In the genomic region with DNA sequence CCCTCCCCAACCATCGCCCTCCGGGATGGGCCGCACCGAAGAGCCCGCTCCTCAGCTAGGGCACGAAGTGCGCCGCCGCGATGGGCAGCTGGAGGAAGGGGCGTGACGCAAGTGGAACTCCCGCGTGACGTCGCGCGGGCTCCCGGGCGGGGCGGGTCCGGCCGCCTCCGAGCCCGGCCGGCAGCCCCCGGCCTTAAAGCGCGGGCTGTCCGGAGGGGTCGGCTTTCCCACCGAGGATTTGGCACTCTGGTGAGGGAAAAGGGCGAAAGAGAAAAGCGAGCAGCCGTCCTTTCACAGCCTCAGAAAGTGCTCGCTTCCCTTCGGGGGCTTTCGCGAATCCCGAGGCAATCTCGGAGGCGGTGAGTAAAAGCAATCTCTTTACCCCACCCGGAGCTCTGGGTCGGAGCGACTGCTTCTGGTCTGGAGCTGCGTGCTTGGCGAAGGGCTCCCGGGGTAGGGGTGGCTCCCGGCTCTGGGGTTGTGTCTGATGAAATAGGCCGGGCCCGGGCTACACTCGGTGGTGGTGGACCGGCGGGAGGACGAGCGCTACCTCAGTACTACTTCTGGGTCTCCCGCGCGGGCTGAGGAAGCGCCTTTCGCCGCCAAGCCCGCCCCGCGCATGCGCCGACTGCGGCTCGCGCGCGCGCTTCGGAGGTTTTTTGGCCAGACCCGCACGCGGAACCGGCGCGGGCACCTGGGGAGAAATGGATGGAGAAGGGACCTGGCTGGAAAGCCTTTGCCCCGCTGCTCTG, we compare ENCODE assay signal across 8 cellular contexts. TPM values are rescaled to one million over a fixed set of nuclear protein-coding genes. Genes with fewer than 3 reads are reported as not detected.
DNase-seq lines count a peak whose midpoint lies in the region; ATAC-seq and TF ChIP-seq lines count a peak whose summit lies in the region.

TSS of gene RBBP8 (plus strand) at position 123 of the 752 bp plus-strand sequence. CDS start 3,524 bp downstream, outside the sequence.

- CTCF ChIA-PET in HEK293T (lab: Yijun Ruan, JAX) = interaction anchor here (0.6 kb wide), 2 partner anchors 9 to 87 kb away, joined by 4 read pairs; no protein-coding TSS in a partner anchor

- DNase-seq in GM04504 (ENCODE audit: low read depth) = peak; percentile 40
- DNase-seq in HEK293T (ENCODE audit: extremely low spot score) = peak; percentile 90
- peak; percentile 69 for DNase-seq in MV-4-11 (lab: John Stamatoyannopoulos, UW)
- peak; percentile 83 for DNase-seq in globus pallidus (ENCODE audit: low spot score)
- DNase-seq in omental fat pad (ENCODE audit: low spot score) = peak; percentile 56

- no peaks in the 10 kb centered on the region for H3K27me3 Mint-ChIP-seq in activated naive CD4-positive, alpha-beta T cell treated with anti-CD3 and anti-CD28 coated beads, Interleukin-2, amount 50 U/mL, for 24 hours

- H3K27ac Mint-ChIP-seq in activated naive CD4-positive, alpha-beta T cell treated with anti-CD3 and anti-CD28 coated beads, Interleukin-2, amount 50 U/mL, for 24 hours = peak within 1 kb of the TSS; percentile 95

- H3K27ac ChIP-seq in temporal lobe (ENCODE audit: low read depth, low read length) = peak within 1 kb of the TSS; percentile 80

- peaks cover 11% of the 10 kb centered on the region for H3K4me1 Mint-ChIP-seq in activated naive CD4-positive, alpha-beta T cell treated with anti-CD3 and anti-CD28 coated beads, Interleukin-2, amount 50 U/mL, for 24 hours

- TF ChIP-seq CTCF in omental fat pad (IDR thresholded peaks at IDR 0.05) = no peak

- H3K9me3 Mint-ChIP-seq in activated naive CD4-positive, alpha-beta T cell treated with anti-CD3 and anti-CD28 coated beads, Interleukin-2, amount 50 U/mL, for 24 hours = no peaks in the 10 kb centered on the region

- H3K4me3 Mint-ChIP-seq in activated naive CD4-positive, alpha-beta T cell treated with anti-CD3 and anti-CD28 coated beads, Interleukin-2, amount 50 U/mL, for 24 hours = peak within 1 kb of the TSS; percentile 95

- H3K36me3 Mint-ChIP-seq in activated naive CD4-positive, alpha-beta T cell treated with anti-CD3 and anti-CD28 coated beads, Interleukin-2, amount 50 U/mL, for 24 hours = no peaks in the 10 kb centered on the region

- POLR2A ChIA-PET in HEK293T (lab: Yijun Ruan, JAX) = interaction anchor here (0.6 to 1.6 kb wide), 31 partner anchors 8 to 1229 kb away, joined by 3 to 26 read pairs (median 5); partner anchors contain the start of gene ABHD3

- ATAC-seq in SK-N-SH treated with all-trans-retinoic acid at 6 μM for 48 hours = peak; percentile 94
- ATAC-seq in omental fat pad (ENCODE audit: low FRiP score) = peak; percentile 93

TF ChIP-seq in HEK293T, 16 proteins besides CTCF, POLR2A, EP300 and RAD21:
- TF ChIP-seq CTBP1 (IDR thresholded peaks at IDR 0.05; ENCODE audit: borderline replicate concordance) = no peak
- TF ChIP-seq FOXA1 (IDR thresholded peaks at IDR 0.05) = no peak
- TF ChIP-seq FOXM1 (IDR thresholded peaks at IDR 0.05; ENCODE audit: borderline replicate concordance) = no peak

TF ChIP-seq in SK-N-SH treated with all-trans-retinoic acid at 6 μM for 48 hours, 23 proteins besides CTCF, POLR2A, EP300 and RAD21:
- TF ChIP-seq GLIS3 (CRISPR knock-in tag; IDR thresholded peaks at IDR 0.05) = no peak; the same call in 1 of the 2 replicates
- TF ChIP-seq, protein P1, sequence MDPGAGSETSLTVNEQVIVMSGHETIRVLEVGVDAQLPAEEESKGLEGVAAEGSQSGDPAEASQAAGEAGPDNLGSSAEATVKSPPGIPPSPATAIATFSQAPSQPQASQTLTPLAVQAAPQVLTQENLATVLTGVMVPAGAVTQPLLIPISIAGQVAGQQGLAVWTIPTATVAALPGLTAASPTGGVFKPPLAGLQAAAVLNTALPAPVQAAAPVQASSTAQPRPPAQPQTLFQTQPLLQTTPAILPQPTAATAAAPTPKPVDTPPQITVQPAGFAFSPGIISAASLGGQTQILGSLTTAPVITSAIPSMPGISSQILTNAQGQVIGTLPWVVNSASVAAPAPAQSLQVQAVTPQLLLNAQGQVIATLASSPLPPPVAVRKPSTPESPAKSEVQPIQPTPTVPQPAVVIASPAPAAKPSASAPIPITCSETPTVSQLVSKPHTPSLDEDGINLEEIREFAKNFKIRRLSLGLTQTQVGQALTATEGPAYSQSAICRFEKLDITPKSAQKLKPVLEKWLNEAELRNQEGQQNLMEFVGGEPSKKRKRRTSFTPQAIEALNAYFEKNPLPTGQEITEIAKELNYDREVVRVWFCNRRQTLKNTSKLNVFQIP (CRISPR knock-in tag; IDR thresholded peaks at IDR 0.05; ENCODE audit: borderline replicate concordance, low read depth) = no peak
- 0 out of 2 replicates have a peak, but pooled peaks have one; percentile 38 for TF ChIP-seq SNAI2 (CRISPR knock-in tag; IDR thresholded peaks at IDR 0.05)
- peak; percentile 13; the same call in 1 of the 2 replicates for TF ChIP-seq PATZ1 (CRISPR knock-in tag; IDR thresholded peaks at IDR 0.05; ENCODE audit: borderline replicate concordance)

RNA-seq across cellular contexts. Expression of gene RBBP8, which starts in this region (rescaled TPM):
- total RNA-seq in omental fat pad = 10 to 100 TPM; 14.2 to 63.4 (median 32.9) TPM
- total RNA-seq in temporal lobe = 9.8 TPM

Comparison
In these comparisons a context has a peak if more than half of its experiments do, and no peak if none do; other contexts are left out.
1. Peak in every context shown above with its lines: DNase-seq, ATAC-seq and H3K27ac ChIP-seq.
2. DNase-seq: peak in every context shown above with its lines; median percentile 90 in HEK293T; 83 in globus pallidus; 69 in MV-4-11; 56 in omental fat pad; 40 in GM04504.